ENCODE assay signal across 19 cellular contexts in the genomic region with DNA sequence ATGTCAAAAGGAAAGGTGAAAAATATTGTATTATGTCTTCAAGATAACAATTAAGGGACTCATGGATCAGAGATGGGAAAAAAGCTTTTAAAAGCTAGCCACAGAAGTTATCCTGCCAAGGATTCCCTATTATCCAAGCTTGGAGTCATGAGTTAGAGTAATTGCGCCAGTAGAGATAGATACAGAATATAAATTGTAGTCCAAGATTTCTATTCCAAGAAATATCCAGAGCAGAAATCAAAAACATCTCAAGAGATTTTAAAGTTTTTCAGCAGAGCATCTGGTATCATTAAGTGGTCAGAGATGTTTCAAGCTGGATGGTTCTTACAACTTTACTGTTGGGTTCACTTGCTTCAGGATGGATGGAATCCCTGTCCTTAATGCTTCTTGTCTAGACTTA.
DNase-seq lines count a peak whose midpoint lies in the region; ATAC-seq and TF ChIP-seq lines count a peak whose summit lies in the region.
"Had no signal": no experiment of that assay in that cellular context is flagged by ENCODE, and none has a peak within 500 bp of the region (broad histone marks: within the 10 kb centered on the region; RNA-seq: fewer than 3 reads in every experiment).

No MANE protein-coding gene starts in this region.

- no peak overlapping the region for H3K4me2 ChIP-seq in fibroblast of lung (ENCODE audit: extremely low read depth, insufficient read depth, low read length)
- H3K4me2 ChIP-seq: A549, BLaER1 had no signal

- ATAC-seq in Right ventricle myocardium inferior: peak; percentile 69
- no peak for ATAC-seq in left cardiac atrium
- ATAC-seq in left ventricle myocardium superior: peak; percentile 75
- ATAC-seq in GM18868 (IDR thresholded peaks at IDR 0.05; ENCODE audit: unreplicated experiment): no peak
- ATAC-seq: A549, HCT116 had no signal

- no peaks in the 10 kb centered on the region for H4K20me1 ChIP-seq in fibroblast of lung (ENCODE audit: control insufficient read depth, extremely low read depth, insufficient read depth, low read length)
- H4K20me1 ChIP-seq: BLaER1 had no signal

- H3K4me1 ChIP-seq in fibroblast of lung (ENCODE audit: control insufficient read depth, extremely low read depth, insufficient read depth, low read length) (no peaks in the 10 kb centered on the region), uterus (no peaks in the 10 kb centered on the region)
- H3K4me1 ChIP-seq: A549, BLaER1 had no signal

- TF ChIP-seq CTCF in fibroblast of lung (conservative IDR thresholded peaks at IDR 0.05 in 1 of 2, IDR thresholded peaks at IDR 0.05 in 1 of 2; ENCODE audit: low read depth in 1 of 2, low read length in 2 of 2) (no peak), uterus (IDR thresholded peaks at IDR 0.05) (no peak), foreskin fibroblast (IDR thresholded peaks at IDR 0.05; ENCODE audit: low read depth, low read length) (no peak)

- H3K79me2 ChIP-seq in fibroblast of lung (ENCODE audit: control insufficient read depth, insufficient read depth, low read length): no peaks in the 10 kb centered on the region

- H3K4me3 ChIP-seq in fibroblast of lung (replicated peaks in 1 of 4; ENCODE audit: control extremely low read depth in 1 of 4, insufficient read depth in 1 of 4, low read depth in 3 of 4, low read length in 4 of 4) (no peak overlapping the region), uterus (no peak overlapping the region), foreskin fibroblast (ENCODE audit: low read depth in 1 of 2, low read length in 2 of 2) (no peak overlapping the region)
- H3K4me3 ChIP-seq: A549, BLaER1 had no signal

- H3K9me3 ChIP-seq in fibroblast of lung (ENCODE audit: control insufficient read depth, insufficient read depth, low read depth, low read length) (no peaks in the 10 kb centered on the region), uterus (no peaks in the 10 kb centered on the region)
- H3K9me3 ChIP-seq: A549, BLaER1 had no signal

- no peak for TF ChIP-seq POLR2A in uterus (IDR thresholded peaks at IDR 0.05)

- H3K36me3 ChIP-seq in fibroblast of lung (ENCODE audit: control insufficient read depth, insufficient read depth, low read length): no peaks in the 10 kb centered on the region
- no peaks in the 10 kb centered on the region for H3K36me3 ChIP-seq in uterus
- H3K36me3 ChIP-seq: BLaER1 had no signal

- H3K27me3 ChIP-seq in fibroblast of lung (ENCODE audit: control insufficient read depth, insufficient read depth, low read length): no peaks in the 10 kb centered on the region
- no peaks in the 10 kb centered on the region for H3K27me3 ChIP-seq in uterus
- H3K27me3 ChIP-seq: BLaER1 had no signal

- no peak overlapping the region for H3K9ac ChIP-seq in fibroblast of lung (ENCODE audit: insufficient read depth, low read length)
- H3K9ac ChIP-seq: BLaER1 had no signal

- intact Hi-C loops in Right ventricle myocardium inferior (cut with DNase I): no loop called here
- intact Hi-C loops in left cardiac atrium (cut with DNase I): no loop called here
- intact Hi-C loops in left ventricle myocardium superior (cut with micrococcal nuclease): no loop called here
- intact Hi-C loops in uterus (cut with DNase I; ENCODE audit: low total_unique reads): no loop called here

- peak overlapping the region; percentile 18 for H2AFZ ChIP-seq in fibroblast of lung (ENCODE audit: low read length)

- DNase-seq in Right ventricle myocardium inferior (ENCODE audit: missing footprints) (no peak), left cardiac atrium (no peak), fibroblast of lung (ENCODE audit: low read depth in 2 of 2) (no peak), left ventricle myocardium superior (no peak), uterus (no peak), mesenteric fat pad (ENCODE audit: low spot score) (no peak), foreskin fibroblast (no peak)
- DNase-seq: CD4-positive, alpha-beta memory T cell; DMS79 treated with DMSO at 0.1 percent for 48 hours; GF-D8; GOT3; H7; HFFc6 had no signal

- H3K27ac ChIP-seq in fibroblast of lung (ENCODE audit: insufficient read depth, low read length) (no peak overlapping the region), uterus (peak overlapping the region; percentile 27)
- H3K27ac ChIP-seq: 22Rv1, A549, BLaER1, HL-60 had no signal

Comparison
In these comparisons a context has a peak if more than half of its experiments do, and no peak if none do; other contexts are left out.
1. ATAC-seq: peak in Right ventricle myocardium inferior (single experiment) and left ventricle myocardium superior (single experiment); none in left cardiac atrium (0 of 2) and GM18868 (single experiment).